In genomic region chr4:170026253-170026991, GRCh38 we compare ENCODE assay signal across 8 cellular contexts. TPM values are rescaled to one million over a fixed set of nuclear protein-coding genes. Genes with fewer than 3 reads are reported as not detected.
DNase-seq lines count a peak whose midpoint lies in the region; ATAC-seq and TF ChIP-seq lines count a peak whose summit lies in the region.

TSS of gene MFAP3L (minus strand) at chr4:170026395. CDS start at chr4:170005877, 20,518 bp downstream.

- no peaks in the 10 kb centered on the region for H3K9me3 ChIP-seq in DOHH2 (ENCODE audit: control insufficient read depth, insufficient read depth, low read length)
- H3K9me3 ChIP-seq in suprapubic skin: no peaks in the 10 kb centered on the region

- in situ Hi-C loops in KBM-7 (cut with MboI; ENCODE audit: low pct_unique_long_range_greater_than_20kb, low sequenced_read_pairs): loop anchor here (25.0 kb wide), 2 partner anchors 214 to 389 kb away; no protein-coding TSS in a partner anchor

- no peaks in the 10 kb centered on the region for H4K20me1 ChIP-seq in DOHH2 (ENCODE audit: control insufficient read depth, insufficient read depth, low read depth, low read length)

- H3K27ac ChIP-seq in DOHH2 (ENCODE audit: low read depth, low read length): no peak within 1 kb of the TSS
- peak within 1 kb of the TSS; percentile 95 for H3K27ac ChIP-seq in suprapubic skin

- H3K4me3 ChIP-seq in DOHH2 (ENCODE audit: low read length): peak within 1 kb of the TSS; percentile 61
- H3K4me3 ChIP-seq in suprapubic skin: peak within 1 kb of the TSS; percentile 98

- peak; percentile 7 to 58 for TF ChIP-seq POLR2A in suprapubic skin (IDR thresholded peaks at IDR 0.05)

- WGBS in suprapubic skin: 0% methylated on average over 18 of the region's 84 CpGs

- H3K4me3 Mint-ChIP-seq in activated naive CD8-positive, alpha-beta T cell: peak within 1 kb of the TSS; percentile 93
- H3K4me3 Mint-ChIP-seq in glutamatergic neuron (ENCODE audit: unreplicated experiment): peak within 1 kb of the TSS; percentile 93

- no peaks in the 10 kb centered on the region for H3K9me3 Mint-ChIP-seq in activated naive CD8-positive, alpha-beta T cell (ENCODE audit: low read depth)
- peaks cover 17% of the 10 kb centered on the region for H3K9me3 Mint-ChIP-seq in glutamatergic neuron (ENCODE audit: unreplicated experiment)

- H3K36me3 Mint-ChIP-seq in activated naive CD8-positive, alpha-beta T cell: no peaks in the 10 kb centered on the region
- H3K36me3 Mint-ChIP-seq in glutamatergic neuron (ENCODE audit: unreplicated experiment): no peaks in the 10 kb centered on the region

- no peaks in the 10 kb centered on the region for H3F3A ChIP-seq in DOHH2 (ENCODE audit: control insufficient read depth, insufficient read depth)

- H3K36me3 ChIP-seq in DOHH2 (ENCODE audit: control insufficient read depth, low read length): no peaks in the 10 kb centered on the region
- no peaks in the 10 kb centered on the region for H3K36me3 ChIP-seq in suprapubic skin

- no peaks in the 10 kb centered on the region for H3K79me2 ChIP-seq in DOHH2 (ENCODE audit: control insufficient read depth, low read length)

- H3K27ac Mint-ChIP-seq in activated naive CD8-positive, alpha-beta T cell: peak within 1 kb of the TSS; percentile 90
- peak within 1 kb of the TSS; percentile 93 for H3K27ac Mint-ChIP-seq in glutamatergic neuron (ENCODE audit: unreplicated experiment)

- peaks cover 2% of the 10 kb centered on the region for H3K27me3 Mint-ChIP-seq in activated naive CD8-positive, alpha-beta T cell
- peaks cover 7% of the 10 kb centered on the region for H3K27me3 Mint-ChIP-seq in glutamatergic neuron (ENCODE audit: unreplicated experiment)

- H3K4me1 Mint-ChIP-seq in activated naive CD8-positive, alpha-beta T cell (ENCODE audit: low read depth): peaks cover 13% of the 10 kb centered on the region
- H3K4me1 Mint-ChIP-seq in glutamatergic neuron (ENCODE audit: low read depth, unreplicated experiment): no peaks in the 10 kb centered on the region

- DNase-seq in KBM-7 (peak; percentile 71), glutamatergic neuron (peak; percentile 95), omental fat pad (ENCODE audit: low spot score) (peak; percentile 46), suprapubic skin (ENCODE audit: low spot score in 2 of 2) (peak; percentile 88 to 90)

- no peaks in the 10 kb centered on the region for H3K9me2 ChIP-seq in DOHH2 (replicated peaks; ENCODE audit: control insufficient read depth, low read length)

- TF ChIP-seq CTCF in DOHH2 (IDR thresholded peaks at IDR 0.05; ENCODE audit: low read depth, low read length, poor library complexity, severe bottlenecking): no peak
- no peak for TF ChIP-seq CTCF in glutamatergic neuron (IDR thresholded peaks at IDR 0.05; ENCODE audit: partially characterized antibody, unreplicated experiment)
- no peak for TF ChIP-seq CTCF in omental fat pad (IDR thresholded peaks at IDR 0.05)
- no peak for TF ChIP-seq CTCF in suprapubic skin (IDR thresholded peaks at IDR 0.05)

- peak within 1 kb of the TSS; percentile 55 for H3K4me2 ChIP-seq in DOHH2 (ENCODE audit: low read length)

- H3K27me3 ChIP-seq in DOHH2 (ENCODE audit: control insufficient read depth, low read length) (peaks cover 11% of the 10 kb centered on the region), suprapubic skin (no peaks in the 10 kb centered on the region)

- no peak for TF ChIP-seq EP300 in suprapubic skin (IDR thresholded peaks at IDR 0.05)

- H3K4me1 ChIP-seq in DOHH2 (ENCODE audit: control insufficient read depth, low read length) (no peaks in the 10 kb centered on the region), suprapubic skin (peaks cover 24% of the 10 kb centered on the region)

- ATAC-seq in GM21786 (IDR thresholded peaks at IDR 0.05; ENCODE audit: unreplicated experiment): peak; percentile 79
- ATAC-seq in SK-N-SH treated with all-trans-retinoic acid at 6 μM for 48 hours: peak; percentile 88
- ATAC-seq in omental fat pad (ENCODE audit: low FRiP score): peak; percentile 96

TF ChIP-seq in SK-N-SH treated with all-trans-retinoic acid at 6 μM for 48 hours, 23 proteins besides CTCF, POLR2A, EP300 and RAD21:
- TF ChIP-seq CSRNP3 (CRISPR knock-in tag; IDR thresholded peaks at IDR 0.05) (no peak), CSDC2 (CRISPR knock-in tag; IDR thresholded peaks at IDR 0.05) (0 out of 2 replicates have a peak, but pooled peaks have one; percentile 29), ZNF565 (CRISPR knock-in tag; conservative IDR thresholded peaks at IDR 0.05; ENCODE audit: low read depth) (no peak), ZNF70 (CRISPR knock-in tag; IDR thresholded peaks at IDR 0.05) (no peak)
TF ChIP-seq in SK-N-SH treated with all-trans-retinoic acid at 6 μM for 48 hours: peak in this region for 1.

RNA-seq across cellular contexts. Expression of gene MFAP3L, which starts in this region (rescaled TPM):
- total RNA-seq in glutamatergic neuron (ENCODE audit: unreplicated experiment) (8.4 TPM), omental fat pad (10 to 100 TPM in 2 of 4 donors, 1 to 10 TPM in 2; 4.0 to 14.2 (median 9.4) TPM), suprapubic skin (10 to 100 TPM; 41.4 to 67.0 (median 58.9) TPM)
